13 cellular contexts compared by ENCODE assay signal in genomic region chr19:46378268-46378667, GRCh38. TPM values are rescaled to one million over a fixed set of nuclear protein-coding genes. Genes with fewer than 3 reads are reported as not detected.
DNase-seq lines count a peak whose midpoint lies in the region; ATAC-seq and TF ChIP-seq lines count a peak whose summit lies in the region.
"Had no signal": no experiment of that assay in that cellular context is flagged by ENCODE, and none has a peak within 500 bp of the region (broad histone marks: within the 10 kb centered on the region; RNA-seq: fewer than 3 reads in every experiment).

No MANE protein-coding gene starts in this region.

- TF ChIP-seq CTCF in LNCaP clone FGC (IDR thresholded peaks at IDR 0.05; ENCODE audit: control insufficient read depth, extremely low read depth, insufficient read depth) = no peak

- no peaks in the 10 kb centered on the region for H3K9me3 ChIP-seq in effector memory CD4-positive, alpha-beta T cell (ENCODE audit: control insufficient read depth, low read length)

- no peaks in the 10 kb centered on the region for H3K4me1 ChIP-seq in effector memory CD4-positive, alpha-beta T cell (ENCODE audit: control insufficient read depth, insufficient read depth, low read length, poor library complexity, severe bottlenecking)

- peaks cover 60% of the 10 kb centered on the region for H3K36me3 ChIP-seq in effector memory CD4-positive, alpha-beta T cell (ENCODE audit: control insufficient read depth, insufficient read depth, low read length)

- no peak overlapping the region for H3K4me3 ChIP-seq in LNCaP clone FGC (ENCODE audit: low read depth, low read length)
- H3K4me3 ChIP-seq in effector memory CD4-positive, alpha-beta T cell (ENCODE audit: insufficient read depth, low read depth, low read length, poor library complexity, severe bottlenecking) = no peak overlapping the region

- H3K27ac ChIP-seq in temporal lobe (ENCODE audit: low read depth, low read length) = peak overlapping the region; percentile 31
- no peak overlapping the region for H3K27ac ChIP-seq in effector memory CD4-positive, alpha-beta T cell (ENCODE audit: insufficient read depth, low read length, poor library complexity, severe bottlenecking)

- no peaks in the 10 kb centered on the region for H3K27me3 ChIP-seq in effector memory CD4-positive, alpha-beta T cell (replicated peaks; ENCODE audit: control insufficient read depth, insufficient read depth, low read length, poor library complexity, severe bottlenecking)

- DNase-seq in LNCaP clone FGC (ENCODE audit: low read depth) (peak; percentile 36), cerebellar cortex (ENCODE audit: low spot score) (peak; percentile 39), iris pigment epithelial cell (ENCODE audit: low read depth) (peak; percentile 79), GM19240 (ENCODE audit: insufficient read length, low spot score) (no peak), AML-193 (lab: John Stamatoyannopoulos, UW) (no peak)
- no peak for DNase-seq in effector memory CD4-positive, alpha-beta T cell
- DNase-seq: PC-3; stimulated activated CD4-positive, alpha-beta T cell treated with anti-CD3 and anti-CD28 coated beads, Interleukin-12 subunit alpha, Interleukin-12 subunit beta, amount 100 ng/mL, for 4 hours had no signal

- no peak for ATAC-seq in HG02623 (IDR thresholded peaks at IDR 0.05; ENCODE audit: unreplicated experiment)
- ATAC-seq: PC-3; stimulated activated memory B cell treated with anti-CD40 and anti-IgM and Interleukin-4, amounts not matched to agents 10 μg/mL and 1 μg/mL and 100 μg/mL, for 72 hours; WTC11 had no signal

RNA-seq across cellular contexts. Expression of gene PPP5C, which starts 31.4 kb away (rescaled TPM):
- 42.5 TPM for total RNA-seq in temporal lobe

RNA-seq across cellular contexts. Expression of gene CCDC8, which starts 35.1 kb away (rescaled TPM):
- total RNA-seq in temporal lobe = 2.5 TPM
- total RNA-seq: activated T-helper 1 cell treated with anti-CD3 and anti-CD28 coated beads, Interleukin-12 subunit alpha, Interleukin-12 subunit beta, Interleukin-2, Interleukin-4 antibody, amounts not matched to agents 30 ng/mL and 10 ng/mL and 1 ng/mL, durations not matched to agents 14 hours and 24 hours and 36 hours; PC-3 had no signal

RNA-seq across cellular contexts. Expression of gene PNMA8C, which starts 50.5 kb away (rescaled TPM):
- total RNA-seq in temporal lobe = 23.4 TPM
- total RNA-seq: activated T-helper 1 cell treated with anti-CD3 and anti-CD28 coated beads, Interleukin-12 subunit alpha, Interleukin-12 subunit beta, Interleukin-2, Interleukin-4 antibody, amounts not matched to agents 30 ng/mL and 10 ng/mL and 1 ng/mL, durations not matched to agents 14 hours and 24 hours and 36 hours; PC-3 had no signal

Comparison
In these comparisons a context has a peak if more than half of its experiments do, and no peak if none do; other contexts are left out.
1. DNase-seq: peak in LNCaP clone FGC (single experiment), cerebellar cortex (single experiment) and iris pigment epithelial cell (single experiment); none in GM19240 (single experiment), AML-193 (0 of 2) and effector memory CD4-positive, alpha-beta T cell (0 of 3).